ENCODE assay signal across 1 cellular context in genomic region chr11:124329787-124330478, GRCh38.
TF ChIP-seq lines count a peak whose summit lies in the region.

No MANE protein-coding gene starts in this region.

TF ChIP-seq in GM23338, 12 proteins besides CTCF, POLR2A, EP300 and RAD21 (continued from another document):
- TF ChIP-seq ZNF462 (CRISPR knock-in tag; IDR thresholded peaks at IDR 0.05) (no peak), EZH2phosphoT487 (IDR thresholded peaks at IDR 0.05; ENCODE audit: unreplicated experiment) (no peak), EZH2 (IDR thresholded peaks at IDR 0.05; ENCODE audit: low read depth, unreplicated experiment) (no peak), NANOG (IDR thresholded peaks at IDR 0.05; ENCODE audit: borderline replicate concordance) (no peak), JUNB (IDR thresholded peaks at IDR 0.05; ENCODE audit: unreplicated experiment) (no peak)
- TF ChIP-seq, protein P1, sequence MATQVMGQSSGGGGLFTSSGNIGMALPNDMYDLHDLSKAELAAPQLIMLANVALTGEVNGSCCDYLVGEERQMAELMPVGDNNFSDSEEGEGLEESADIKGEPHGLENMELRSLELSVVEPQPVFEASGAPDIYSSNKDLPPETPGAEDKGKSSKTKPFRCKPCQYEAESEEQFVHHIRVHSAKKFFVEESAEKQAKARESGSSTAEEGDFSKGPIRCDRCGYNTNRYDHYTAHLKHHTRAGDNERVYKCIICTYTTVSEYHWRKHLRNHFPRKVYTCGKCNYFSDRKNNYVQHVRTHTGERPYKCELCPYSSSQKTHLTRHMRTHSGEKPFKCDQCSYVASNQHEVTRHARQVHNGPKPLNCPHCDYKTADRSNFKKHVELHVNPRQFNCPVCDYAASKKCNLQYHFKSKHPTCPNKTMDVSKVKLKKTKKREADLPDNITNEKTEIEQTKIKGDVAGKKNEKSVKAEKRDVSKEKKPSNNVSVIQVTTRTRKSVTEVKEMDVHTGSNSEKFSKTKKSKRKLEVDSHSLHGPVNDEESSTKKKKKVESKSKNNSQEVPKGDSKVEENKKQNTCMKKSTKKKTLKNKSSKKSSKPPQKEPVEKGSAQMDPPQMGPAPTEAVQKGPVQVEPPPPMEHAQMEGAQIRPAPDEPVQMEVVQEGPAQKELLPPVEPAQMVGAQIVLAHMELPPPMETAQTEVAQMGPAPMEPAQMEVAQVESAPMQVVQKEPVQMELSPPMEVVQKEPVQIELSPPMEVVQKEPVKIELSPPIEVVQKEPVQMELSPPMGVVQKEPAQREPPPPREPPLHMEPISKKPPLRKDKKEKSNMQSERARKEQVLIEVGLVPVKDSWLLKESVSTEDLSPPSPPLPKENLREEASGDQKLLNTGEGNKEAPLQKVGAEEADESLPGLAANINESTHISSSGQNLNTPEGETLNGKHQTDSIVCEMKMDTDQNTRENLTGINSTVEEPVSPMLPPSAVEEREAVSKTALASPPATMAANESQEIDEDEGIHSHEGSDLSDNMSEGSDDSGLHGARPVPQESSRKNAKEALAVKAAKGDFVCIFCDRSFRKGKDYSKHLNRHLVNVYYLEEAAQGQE (IDR thresholded peaks at IDR 0.05; ENCODE audit: unreplicated experiment) = no peak
- TF ChIP-seq, protein P2, sequence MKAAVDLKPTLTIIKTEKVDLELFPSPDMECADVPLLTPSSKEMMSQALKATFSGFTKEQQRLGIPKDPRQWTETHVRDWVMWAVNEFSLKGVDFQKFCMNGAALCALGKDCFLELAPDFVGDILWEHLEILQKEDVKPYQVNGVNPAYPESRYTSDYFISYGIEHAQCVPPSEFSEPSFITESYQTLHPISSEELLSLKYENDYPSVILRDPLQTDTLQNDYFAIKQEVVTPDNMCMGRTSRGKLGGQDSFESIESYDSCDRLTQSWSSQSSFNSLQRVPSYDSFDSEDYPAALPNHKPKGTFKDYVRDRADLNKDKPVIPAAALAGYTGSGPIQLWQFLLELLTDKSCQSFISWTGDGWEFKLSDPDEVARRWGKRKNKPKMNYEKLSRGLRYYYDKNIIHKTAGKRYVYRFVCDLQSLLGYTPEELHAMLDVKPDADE (IDR thresholded peaks at IDR 0.05) = no peak
